In the genomic region with DNA sequence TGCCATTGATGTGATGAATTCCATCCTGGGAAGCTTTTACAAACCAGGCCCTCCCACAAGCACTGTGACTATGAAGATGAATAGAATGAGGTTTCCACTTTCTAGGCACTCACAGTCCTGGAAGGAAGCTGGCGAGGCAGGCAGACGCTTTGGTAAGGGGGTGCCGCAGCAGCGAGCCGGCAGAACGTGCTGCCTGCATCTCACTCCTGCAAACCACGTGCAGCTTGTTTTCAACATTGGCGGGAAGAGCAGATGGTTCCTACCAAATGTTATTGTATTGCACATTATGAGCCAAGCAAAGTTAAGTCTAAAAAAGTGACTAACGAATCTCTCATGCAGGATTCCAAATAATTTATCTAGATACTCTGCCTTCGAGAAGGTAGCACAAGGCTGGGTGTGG, we compare ENCODE assay signal across 20 cellular contexts. TPM values are rescaled to one million over a fixed set of nuclear protein-coding genes. Genes with fewer than 3 reads are reported as not detected.
A peak's percentile ranks its signal among the peaks of the same experiment; 100 is the strongest.
DNase-seq lines count a peak whose midpoint lies in the region; ATAC-seq and TF ChIP-seq lines count a peak whose summit lies in the region.
"Had no signal": no experiment of that assay in that cellular context is flagged by ENCODE, and none has a peak within 500 bp of the region (broad histone marks: within the 10 kb centered on the region; RNA-seq: fewer than 3 reads in every experiment).

No MANE protein-coding gene starts in this region.

- H3K27me3 ChIP-seq in breast epithelium (peaks cover 0 to 4% of the 10 kb centered on the region in 2 donors), neuronal stem cell (ENCODE audit: control insufficient read depth in 3 of 3, insufficient read depth in 3 of 3, low read depth in 1 of 3, low read length in 3 of 3) (peaks cover 0 to 13% (median 0%) of the 10 kb centered on the region in 3 experiments)
- H3K27me3 ChIP-seq: MG63 had no signal

- no peak overlapping the region for H3K18ac ChIP-seq in neuronal stem cell (ENCODE audit: low read length)

- H2AK5ac ChIP-seq in neuronal stem cell (ENCODE audit: low read depth, low read length), result no peak overlapping the region

- H3K4ac ChIP-seq in neuronal stem cell (ENCODE audit: low read length), result no peak overlapping the region

- DNase-seq in Ammon's horn (ENCODE audit: low spot score) (peak; percentile 72), NCI-H1694 (lab: John Stamatoyannopoulos, UW) (peak; percentile 71), fibroblast of the aortic adventitia (ENCODE audit: low read depth) (peak; percentile 56), breast epithelium (ENCODE audit: low spot score in 2 of 2) (no peak), neuronal stem cell (ENCODE audit: low spot score) (no peak)
- DNase-seq in stimulated activated CD4-positive, alpha-beta T cell treated with anti-CD3 and anti-CD28 coated beads, Interleukin-1b, Interleukin-23, amount 100 ng/mL, for 48 hours, result no peak
- DNase-seq: BE2C, COR-L47, Kasumi-1, MG63, NCI-H1417, NCI-H187 treated with DMSO at 0.1 percent for 48 hours, NCI-H2107, NCI-H2227 treated with DMSO at 0.1 percent for 48 hours, NCI-H526 had no signal

- peaks cover 0 to 7% (median 0%) of the 10 kb centered on the region in 5 experiments for H3K9me3 Mint-ChIP-seq in brain
- no peaks in the 10 kb centered on the region for H3K9me3 Mint-ChIP-seq in stimulated activated memory B cell treated with anti-CD40 and anti-IgM and Interleukin-4, amounts not matched to agents 10 μg/mL and 1 μg/mL and 100 μg/mL, for 72 hours

- peak overlapping the region in 4 of 5 experiments; percentile 19 to 93 (median 92) for H3K27ac Mint-ChIP-seq in brain
- no peak overlapping the region for H3K27ac Mint-ChIP-seq in stimulated activated memory B cell treated with anti-CD40 and anti-IgM and Interleukin-4, amounts not matched to agents 10 μg/mL and 1 μg/mL and 100 μg/mL, for 72 hours

- intact Hi-C loops in breast epithelium (cut with DNase I; ENCODE audit: low total_unique reads), result no loop called here

- H3K4me3 ChIP-seq in fibroblast of the aortic adventitia (ENCODE audit: low read depth, low read length), result no peak overlapping the region
- H3K4me3 ChIP-seq in breast epithelium, result no peak overlapping the region
- H3K4me3 ChIP-seq in neuronal stem cell (ENCODE audit: low read length in 2 of 2), result no peak overlapping the region
- H3K4me3 ChIP-seq: A549, MG63, SJSA1 had no signal

- H3K4me2 ChIP-seq in neuronal stem cell (ENCODE audit: insufficient read depth, low read length, poor library complexity, severe bottlenecking), result no peak overlapping the region
- H3K4me2 ChIP-seq: A549 had no signal

- H3K23ac ChIP-seq in neuronal stem cell (ENCODE audit: low read depth, low read length, poor library complexity), result no peak overlapping the region

- no peak overlapping the region for H3K14ac ChIP-seq in neuronal stem cell (ENCODE audit: low read length)

- no peak overlapping the region for H4K91ac ChIP-seq in neuronal stem cell (ENCODE audit: low read depth, low read length, poor library complexity)

- H2AFZ ChIP-seq in neuronal stem cell (ENCODE audit: low read length), result no peak overlapping the region

- H3K36me3 ChIP-seq in breast epithelium (no peaks in the 10 kb centered on the region), neuronal stem cell (replicated peaks in 1 of 2; ENCODE audit: control insufficient read depth in 2 of 2, insufficient read depth in 2 of 2, low read length in 2 of 2) (no peaks in the 10 kb centered on the region)
- H3K36me3 ChIP-seq: BE2C, MG63, SJSA1 had no signal

- peak overlapping the region in 1 of 5 experiments; percentile 49 for H3K4me3 Mint-ChIP-seq in brain
- H3K4me3 Mint-ChIP-seq in stimulated activated memory B cell treated with anti-CD40 and anti-IgM and Interleukin-4, amounts not matched to agents 10 μg/mL and 1 μg/mL and 100 μg/mL, for 72 hours, result no peak overlapping the region

- H2BK5ac ChIP-seq in neuronal stem cell (ENCODE audit: low read length), result no peak overlapping the region

- H3K9me3 ChIP-seq in breast epithelium, result no peaks in the 10 kb centered on the region
- H3K9me3 ChIP-seq in neuronal stem cell (replicated peaks in 1 of 2; ENCODE audit: control insufficient read depth in 2 of 2, insufficient read depth in 1 of 2, low read depth in 1 of 2, low read length in 2 of 2), result no peaks in the 10 kb centered on the region
- H3K9me3 ChIP-seq: A549, BE2C, MG63, SJSA1 had no signal

- H3K27me3 Mint-ChIP-seq in brain, result no peaks in the 10 kb centered on the region
- peaks cover 93% of the 10 kb centered on the region for H3K27me3 Mint-ChIP-seq in stimulated activated memory B cell treated with anti-CD40 and anti-IgM and Interleukin-4, amounts not matched to agents 10 μg/mL and 1 μg/mL and 100 μg/mL, for 72 hours

- H2BK120ac ChIP-seq in neuronal stem cell (ENCODE audit: low read depth, low read length), result no peak overlapping the region

- no peaks in the 10 kb centered on the region for H3K36me3 Mint-ChIP-seq in brain
- no peaks in the 10 kb centered on the region for H3K36me3 Mint-ChIP-seq in stimulated activated memory B cell treated with anti-CD40 and anti-IgM and Interleukin-4, amounts not matched to agents 10 μg/mL and 1 μg/mL and 100 μg/mL, for 72 hours

- no peak overlapping the region for H3K27ac ChIP-seq in breast epithelium
- no peak overlapping the region for H3K27ac ChIP-seq in neuronal stem cell (replicated peaks; ENCODE audit: low read length)
- H3K27ac ChIP-seq: A549, SJSA1 had no signal

- H3K4me1 Mint-ChIP-seq in brain, result peaks cover 68% of the 10 kb centered on the region
- peaks cover 18% of the 10 kb centered on the region for H3K4me1 Mint-ChIP-seq in stimulated activated memory B cell treated with anti-CD40 and anti-IgM and Interleukin-4, amounts not matched to agents 10 μg/mL and 1 μg/mL and 100 μg/mL, for 72 hours

- H3K9ac ChIP-seq in neuronal stem cell (ENCODE audit: low read depth, low read length, poor library complexity), result no peak overlapping the region

- H3K4me1 ChIP-seq in breast epithelium (no peaks in the 10 kb centered on the region), neuronal stem cell (ENCODE audit: control insufficient read depth in 2 of 2, insufficient read depth in 1 of 2, low read depth in 1 of 2, low read length in 2 of 2) (peaks cover 24 to 43% of the 10 kb centered on the region in 2 donors)
- H3K4me1 ChIP-seq: A549, BE2C, SJSA1 had no signal

- no peak overlapping the region for H4K8ac ChIP-seq in neuronal stem cell (ENCODE audit: low read depth, low read length)

- H2BK15ac ChIP-seq in neuronal stem cell (ENCODE audit: low read length), result no peak overlapping the region

- TF ChIP-seq CTCF in brain (conservative IDR thresholded peaks at IDR 0.05) (no peak), fibroblast of the aortic adventitia (IDR thresholded peaks at IDR 0.05; ENCODE audit: insufficient read depth, low read length) (no peak), breast epithelium (IDR thresholded peaks at IDR 0.05) (no peak)

- ATAC-seq in stimulated activated memory B cell treated with anti-CD40 and anti-IgM and Interleukin-4, amounts not matched to agents 10 μg/mL and 1 μg/mL and 100 μg/mL, for 72 hours, result no peak
- ATAC-seq: A549, Right ventricle myocardium inferior had no signal

- no CpG with 5 or more reads among the region's 10 CpGs for WGBS in neuronal stem cell (ENCODE audit: extremely low coverage in 2 of 2, insufficient read length in 2 of 2, insufficient replicate concordance in 1 of 2), 2 donors

- no peak overlapping the region for H2BK12ac ChIP-seq in neuronal stem cell (ENCODE audit: low read length)

- H3K79me1 ChIP-seq in neuronal stem cell (ENCODE audit: low read depth, low read length), result no peaks in the 10 kb centered on the region

- no peak for TF ChIP-seq POLR2A in breast epithelium (IDR thresholded peaks at IDR 0.05)

RNA-seq across cellular contexts. Expression of gene DNAI2, which starts 3.7 kb away (rescaled TPM):
- polyA plus RNA-seq in brain (ENCODE audit: insufficient read depth, low read depth, low replicate concordance), result 0.56 TPM
- total RNA-seq in fibroblast of the aortic adventitia (ENCODE audit: low replicate concordance), result not detected in 2 replicates
- not detected for total RNA-seq in breast epithelium
- polyA plus RNA-seq in neuronal stem cell (2013, experiment 1 of 2), result 0.04 TPM
- polyA plus RNA-seq in neuronal stem cell (2013, experiment 2 of 2), result not detected
- total RNA-seq: Right ventricle myocardium inferior, SJSA1 had no signal
- polyA plus RNA-seq: A549 had no signal

RNA-seq across cellular contexts. Expression of gene KIF19, which starts 55.7 kb away (rescaled TPM):
- polyA plus RNA-seq in brain (ENCODE audit: insufficient read depth, low read depth, low replicate concordance), result 48.2 TPM
- total RNA-seq in fibroblast of the aortic adventitia (ENCODE audit: low replicate concordance) (not detected in 2 replicates), breast epithelium (1 to 10 TPM in 1 of 3 donors, under 1 TPM in 2; 0.16 to 1.3 (median 0.44) TPM)
- 0.68 TPM for polyA plus RNA-seq in neuronal stem cell (2013, experiment 1 of 2)
- polyA plus RNA-seq in neuronal stem cell (2013, experiment 2 of 2), result 0.57 TPM
- total RNA-seq: SJSA1 had no signal
- polyA plus RNA-seq: A549 had no signal

RNA-seq across cellular contexts. Expression of gene TTYH2, which starts 57.0 kb away (rescaled TPM):
- polyA plus RNA-seq in brain (ENCODE audit: insufficient read depth, low read depth, low replicate concordance), result 91.1 TPM
- total RNA-seq in fibroblast of the aortic adventitia (ENCODE audit: low replicate concordance) (0.54 and 2.4 TPM in 2 replicates), breast epithelium (1 to 10 TPM; 4.2 to 5.9 (median 5.6) TPM)
- 1.3 TPM for polyA plus RNA-seq in neuronal stem cell (2013, experiment 1 of 2)
- 1.1 TPM for polyA plus RNA-seq in neuronal stem cell (2013, experiment 2 of 2)

Comparison
In these comparisons a context has a peak if more than half of its experiments do, and no peak if none do; other contexts are left out.
1. DNase-seq: peak in Ammon's horn (single experiment), NCI-H1694 (single experiment) and fibroblast of the aortic adventitia (single experiment); none in breast epithelium (0 of 2), stimulated activated CD4-positive, alpha-beta T cell treated with anti-CD3 and anti-CD28 coated beads, Interleukin-1b, Interleukin-23, amount 100 ng/mL, for 48 hours (single experiment) and neuronal stem cell (single experiment).